Comparison of ENCODE assay signal across 1 cellular context in genomic region chr13:25067054-25067453, GRCh38.
TF ChIP-seq lines count a peak whose summit lies in the region.

No MANE protein-coding gene starts in this region.

TF ChIP-seq in WTC11, 78 proteins besides CTCF, POLR2A, EP300 and RAD21 (continued from another document):
- no peak for TF ChIP-seq FOXP4 (CRISPR knock-in tag; IDR thresholded peaks at IDR 0.05)
- no peak for TF ChIP-seq NFYB (CRISPR knock-in tag; conservative IDR thresholded peaks at IDR 0.05; ENCODE audit: low read depth)
- TF ChIP-seq AFF4 (CRISPR knock-in tag; IDR thresholded peaks at IDR 0.05; ENCODE audit: borderline replicate concordance), result no peak
- TF ChIP-seq GTF2I (CRISPR knock-in tag; conservative IDR thresholded peaks at IDR 0.05), result no peak
- no peak for TF ChIP-seq HMGXB4 (CRISPR knock-in tag; IDR thresholded peaks at IDR 0.05)
TF ChIP-seq in WTC11: peak in this region for 0.
